Comparison of ENCODE assay signal across 8 cellular contexts in genomic region chr5:94618493-94619328, GRCh38. TPM values are rescaled to one million over a fixed set of nuclear protein-coding genes. Genes with fewer than 3 reads are reported as not detected.
DNase-seq lines count a peak whose midpoint lies in the region; ATAC-seq and TF ChIP-seq lines count a peak whose summit lies in the region.

KIAA0825 (minus strand) TSS chr5:94618604; CDS start chr5:94537126, 81,478 bp downstream.
SLF1 (plus strand) TSS chr5:94618669; CDS start chr5:94628811, 10,142 bp downstream.

- peak within 1 kb of the TSS; percentile 97 for H3K4me3 Mint-ChIP-seq in activated T-helper 2 cell treated with anti-CD3 and anti-CD28 coated beads, Interferon-gamma antibody, Interleukin-2, Interleukin-4, amounts not matched to agents 10 μg/mL and 5 μg/mL and 100 μg/mL, durations not matched to agents 14 hours and 24 hours and 36 hours (ENCODE audit: low read depth)
- peak within 1 kb of the TSS; percentile 96 for H3K4me3 Mint-ChIP-seq in natural killer cell treated with Interleukin-12 subunit alpha and Interleukin-12 subunit beta and Interleukin-15 and Interleukin-18, amount 100 ng/mL, for 72 hours

- no peaks in the 10 kb centered on the region for H3K36me3 ChIP-seq in GM23248 (ENCODE audit: low read depth)

- intact Hi-C loops in activated T-helper 2 cell treated with anti-CD3 and anti-CD28 coated beads, Interferon-gamma antibody, Interleukin-2, Interleukin-4, amounts not matched to agents 10 μg/mL and 5 μg/mL and 100 μg/mL, durations not matched to agents 14 hours and 24 hours and 36 hours (cut with micrococcal nuclease): loop anchor here (1.0 to 10.0 kb wide), 4 partner anchors 84 to 175 kb away; no protein-coding TSS in a partner anchor

- no peaks in the 10 kb centered on the region for H3K9me3 ChIP-seq in GM23248 (ENCODE audit: low read depth)

- peak within 1 kb of the TSS; percentile 96 for H3K4me2 ChIP-seq in GM23248 (ENCODE audit: unreplicated experiment)

- H3K4me1 ChIP-seq in GM23248 (ENCODE audit: insufficient read depth): peaks cover 22% of the 10 kb centered on the region

- H3K36me3 Mint-ChIP-seq in activated T-helper 2 cell treated with anti-CD3 and anti-CD28 coated beads, Interferon-gamma antibody, Interleukin-2, Interleukin-4, amounts not matched to agents 10 μg/mL and 5 μg/mL and 100 μg/mL, durations not matched to agents 14 hours and 24 hours and 36 hours (ENCODE audit: low read depth): peaks cover 4% of the 10 kb centered on the region
- peaks cover 17% of the 10 kb centered on the region for H3K36me3 Mint-ChIP-seq in natural killer cell treated with Interleukin-12 subunit alpha and Interleukin-12 subunit beta and Interleukin-15 and Interleukin-18, amount 100 ng/mL, for 72 hours

- H3K27me3 ChIP-seq in GM23248 (replicated peaks; ENCODE audit: insufficient read depth): no peaks in the 10 kb centered on the region

- H3K27me3 Mint-ChIP-seq in activated T-helper 2 cell treated with anti-CD3 and anti-CD28 coated beads, Interferon-gamma antibody, Interleukin-2, Interleukin-4, amounts not matched to agents 10 μg/mL and 5 μg/mL and 100 μg/mL, durations not matched to agents 14 hours and 24 hours and 36 hours (ENCODE audit: low read depth): no peaks in the 10 kb centered on the region
- H3K27me3 Mint-ChIP-seq in natural killer cell treated with Interleukin-12 subunit alpha and Interleukin-12 subunit beta and Interleukin-15 and Interleukin-18, amount 100 ng/mL, for 72 hours: no peaks in the 10 kb centered on the region

- H3K4me3 ChIP-seq in GM23248 (peak within 1 kb of the TSS; percentile 98), fibroblast of pulmonary artery (replicated peaks; ENCODE audit: low read depth, low read length) (peak within 1 kb of the TSS; percentile 80)

- peak within 1 kb of the TSS; percentile 96 for H3K27ac Mint-ChIP-seq in activated T-helper 2 cell treated with anti-CD3 and anti-CD28 coated beads, Interferon-gamma antibody, Interleukin-2, Interleukin-4, amounts not matched to agents 10 μg/mL and 5 μg/mL and 100 μg/mL, durations not matched to agents 14 hours and 24 hours and 36 hours
- peak within 1 kb of the TSS; percentile 71 to 79 for H3K27ac Mint-ChIP-seq in natural killer cell treated with Interleukin-12 subunit alpha and Interleukin-12 subunit beta and Interleukin-15 and Interleukin-18, amount 100 ng/mL, for 72 hours

- peak within 1 kb of the TSS; percentile 77 for H3K9ac ChIP-seq in GM23248

- 1 to 2% methylated on average over 48 to 63 of the region's 63 CpGs for WGBS in GM23248 (ENCODE audit: low coverage in 1 of 2, low lambda C conversion rate in 2 of 2, missing lambda C conversion rate in 2 of 2), 2 experiments

- DNase-seq in Daoy (ENCODE audit: low read depth): peak; percentile 94
- peak; percentile 97 for DNase-seq in GM23248
- DNase-seq in Kasumi-1 (lab: John Stamatoyannopoulos, UW): peak; percentile 88 to 91
- peak; percentile 82 for DNase-seq in RPMI7951 (ENCODE audit: low read depth)
- DNase-seq in activated T-helper 2 cell treated with anti-CD3 and anti-CD28 coated beads, Interferon-gamma antibody, Interleukin-2, Interleukin-4, amounts not matched to agents 10 μg/mL and 5 μg/mL and 100 μg/mL, durations not matched to agents 14 hours and 24 hours and 36 hours (ENCODE audit: low spot score): peak; percentile 83
- peak; percentile 89 for DNase-seq in fibroblast of pulmonary artery (ENCODE audit: low read depth)
- peak; percentile 91 for DNase-seq in natural killer cell treated with Interleukin-12 subunit alpha and Interleukin-12 subunit beta and Interleukin-15 and Interleukin-18, amount 100 ng/mL, for 72 hours (ENCODE audit: low spot score)
- DNase-seq in stimulated activated naive CD4-positive, alpha-beta T cell treated with Interleukin-2 at 50 U/mL for 16 hours (lab: John Stamatoyannopoulos, UW): peak; percentile 86

- peaks cover 17% of the 10 kb centered on the region; the same call in 1 of the 2 replicates for H3F3A ChIP-seq in GM23248 (ENCODE audit: insufficient read depth)

- H3K9me2 ChIP-seq in GM23248 (ENCODE audit: insufficient read depth): no peaks in the 10 kb centered on the region

- H3K4me1 Mint-ChIP-seq in activated T-helper 2 cell treated with anti-CD3 and anti-CD28 coated beads, Interferon-gamma antibody, Interleukin-2, Interleukin-4, amounts not matched to agents 10 μg/mL and 5 μg/mL and 100 μg/mL, durations not matched to agents 14 hours and 24 hours and 36 hours (ENCODE audit: low read depth): peaks cover 37% of the 10 kb centered on the region
- peaks cover 38 to 43% of the 10 kb centered on the region in 2 donors for H3K4me1 Mint-ChIP-seq in natural killer cell treated with Interleukin-12 subunit alpha and Interleukin-12 subunit beta and Interleukin-15 and Interleukin-18, amount 100 ng/mL, for 72 hours (ENCODE audit: low read depth in 2 of 2)

- H4K20me1 ChIP-seq in GM23248 (ENCODE audit: insufficient read depth): no peaks in the 10 kb centered on the region

- H2AFZ ChIP-seq in GM23248: peak within 1 kb of the TSS; percentile 99

- H3K9me3 Mint-ChIP-seq in activated T-helper 2 cell treated with anti-CD3 and anti-CD28 coated beads, Interferon-gamma antibody, Interleukin-2, Interleukin-4, amounts not matched to agents 10 μg/mL and 5 μg/mL and 100 μg/mL, durations not matched to agents 14 hours and 24 hours and 36 hours: no peaks in the 10 kb centered on the region
- H3K9me3 Mint-ChIP-seq in natural killer cell treated with Interleukin-12 subunit alpha and Interleukin-12 subunit beta and Interleukin-15 and Interleukin-18, amount 100 ng/mL, for 72 hours: no peaks in the 10 kb centered on the region

- peaks cover 74% of the 10 kb centered on the region for H3K79me2 ChIP-seq in GM23248 (ENCODE audit: insufficient read depth)

- in situ Hi-C loops in GM23248 (cut with MboI): no loop called here

- peak within 1 kb of the TSS; percentile 68 for H3K27ac ChIP-seq in GM23248

- TF ChIP-seq CTCF in fibroblast of pulmonary artery (IDR thresholded peaks at IDR 0.05; ENCODE audit: low read length, missing control alignments): no peak

- peak; percentile 97 for ATAC-seq in natural killer cell treated with Interleukin-12 subunit alpha and Interleukin-12 subunit beta and Interleukin-15 and Interleukin-18, amount 100 ng/mL, for 72 hours

RNA-seq across cellular contexts. Expression of gene KIAA0825, which starts in this region (rescaled TPM):
- 1.8 and 2.3 TPM in 2 replicates for total RNA-seq in Daoy (2014; rRNA removed; shearing (Covaris generic))
- 4.6 and 7.0 TPM in 2 replicates for total RNA-seq in GM23248 (2014; rRNA removed; shearing (Covaris generic))
- polyA plus RNA-seq in GM23248 (2016; fragmentation: Nextera tagmentation; extraction: Ambion mirVana): 3.0 and 3.8 TPM in 2 replicates
- total RNA-seq in RPMI7951 (2014; rRNA removed; shearing (Covaris generic)): 1.5 and 2.3 TPM in 2 replicates
- 0.32 and 0.62 TPM in 2 replicates for total RNA-seq in activated T-helper 2 cell treated with anti-CD3 and anti-CD28 coated beads, Interferon-gamma antibody, Interleukin-2, Interleukin-4, amounts not matched to agents 10 μg/mL and 5 μg/mL and 100 μg/mL, durations not matched to agents 14 hours and 24 hours and 36 hours
- total RNA-seq in natural killer cell treated with Interleukin-12 subunit alpha and Interleukin-12 subunit beta and Interleukin-15 and Interleukin-18, amount 100 ng/mL, for 72 hours: 1 to 10 TPM; 5.2 to 6.2 TPM

RNA-seq across cellular contexts. Expression of gene SLF1, which starts in this region (rescaled TPM):
- 20.9 and 21.6 TPM in 2 replicates for total RNA-seq in Daoy (2014; rRNA removed; shearing (Covaris generic))
- total RNA-seq in GM23248 (2014; rRNA removed; shearing (Covaris generic)): 4.3 and 6.1 TPM in 2 replicates
- 4.6 and 7.3 TPM in 2 replicates for polyA plus RNA-seq in GM23248 (2016; fragmentation: Nextera tagmentation; extraction: Ambion mirVana)
- 15.1 and 19.2 TPM in 2 replicates for total RNA-seq in RPMI7951 (2014; rRNA removed; shearing (Covaris generic))
- total RNA-seq in activated T-helper 2 cell treated with anti-CD3 and anti-CD28 coated beads, Interferon-gamma antibody, Interleukin-2, Interleukin-4, amounts not matched to agents 10 μg/mL and 5 μg/mL and 100 μg/mL, durations not matched to agents 14 hours and 24 hours and 36 hours: 12.7 and 13.7 TPM in 2 replicates
- total RNA-seq in natural killer cell treated with Interleukin-12 subunit alpha and Interleukin-12 subunit beta and Interleukin-15 and Interleukin-18, amount 100 ng/mL, for 72 hours: 10 to 100 TPM; 32.6 to 44.7 TPM

Comparison
In these comparisons a context has a peak if more than half of its experiments do, and no peak if none do; other contexts are left out.
1. Peak in every context shown above with its lines: DNase-seq, ATAC-seq, H3K4me3 ChIP-seq and H3K27ac ChIP-seq.